In the genomic region with DNA sequence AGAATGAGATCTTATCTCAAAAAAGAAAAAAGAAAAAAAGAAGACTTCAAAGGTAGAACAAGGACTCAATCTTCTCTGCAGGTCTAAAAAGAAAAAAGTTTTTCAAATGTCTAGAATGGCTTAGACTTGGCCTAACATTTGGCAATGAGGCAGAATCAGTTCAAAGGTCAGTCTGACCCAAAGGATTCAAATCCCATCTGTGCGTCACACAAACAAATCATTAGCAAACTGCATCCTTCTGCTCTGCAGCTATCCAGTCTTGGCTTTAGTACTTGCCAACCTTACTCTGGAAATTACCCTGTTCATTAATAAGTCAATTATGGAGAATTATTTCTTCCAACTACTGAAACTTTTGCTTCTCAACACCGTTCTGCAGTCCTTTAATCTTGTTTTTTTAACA, we compare ENCODE assay signal across 11 cellular contexts. TPM values are rescaled to one million over a fixed set of nuclear protein-coding genes. Genes with fewer than 3 reads are reported as not detected.
DNase-seq lines count a peak whose midpoint lies in the region; ATAC-seq and TF ChIP-seq lines count a peak whose summit lies in the region.
"Had no signal": no experiment of that assay in that cellular context is flagged by ENCODE, and none has a peak within 500 bp of the region (broad histone marks: within the 10 kb centered on the region; RNA-seq: fewer than 3 reads in every experiment).

No MANE protein-coding gene starts in this region.

- peaks cover 4% of the 10 kb centered on the region for H3K36me3 ChIP-seq in CD4-positive, CD25-positive, alpha-beta regulatory T cell (ENCODE audit: control insufficient read depth, insufficient read depth, low read length)
- H3K36me3 ChIP-seq in OCI-LY1 (ENCODE audit: insufficient read depth, low read length): peaks cover 49% of the 10 kb centered on the region

- 0 out of 2 replicates have a peak, but pooled peaks cover 3% of the 10 kb centered on the region for H3F3A ChIP-seq in OCI-LY1 (ENCODE audit: insufficient read depth, low read length)

- intact Hi-C loops in sciatic nerve (cut with DNase I): no loop called here

- H3K27me3 ChIP-seq in CD4-positive, CD25-positive, alpha-beta regulatory T cell (ENCODE audit: control insufficient read depth, insufficient read depth, low read length): no peaks in the 10 kb centered on the region
- no peaks in the 10 kb centered on the region for H3K27me3 ChIP-seq in OCI-LY1 (ENCODE audit: insufficient read depth, low read length)
- H3K27me3 ChIP-seq: body of pancreas had no signal

- H3K9me2 ChIP-seq in OCI-LY1 (ENCODE audit: low read depth, low read length): no peaks in the 10 kb centered on the region

- H3K4me1 ChIP-seq in CD4-positive, CD25-positive, alpha-beta regulatory T cell (ENCODE audit: control insufficient read depth, insufficient read depth, low read length, poor library complexity, severe bottlenecking): peaks cover 49% of the 10 kb centered on the region
- H3K4me1 ChIP-seq in OCI-LY1 (ENCODE audit: insufficient read depth, low read length, severe bottlenecking): peaks cover 43% of the 10 kb centered on the region

- H4K20me1 ChIP-seq in OCI-LY1 (ENCODE audit: insufficient read depth, low read length): no peaks in the 10 kb centered on the region

- no peak for TF ChIP-seq CTCF in OCI-LY1 (IDR thresholded peaks at IDR 0.05; ENCODE audit: low read length)
- TF ChIP-seq CTCF in glutamatergic neuron (IDR thresholded peaks at IDR 0.05; ENCODE audit: partially characterized antibody, unreplicated experiment): no peak

- H3K9ac ChIP-seq in OCI-LY1 (ENCODE audit: low read length): no peak overlapping the region

- peaks cover 32 to 78% (median 58%) of the 10 kb centered on the region in 4 donors for H3K4me1 Mint-ChIP-seq in CD4-positive, CD25-positive, alpha-beta regulatory T cell
- H3K4me1 Mint-ChIP-seq in glutamatergic neuron (ENCODE audit: low read depth, unreplicated experiment): peaks cover 16% of the 10 kb centered on the region

- H3K27me3 Mint-ChIP-seq in CD4-positive, CD25-positive, alpha-beta regulatory T cell: no peaks in the 10 kb centered on the region
- peaks cover 6% of the 10 kb centered on the region for H3K27me3 Mint-ChIP-seq in glutamatergic neuron (ENCODE audit: unreplicated experiment)

- no peak overlapping the region for H2AFZ ChIP-seq in OCI-LY1 (ENCODE audit: low read length)

- H3K4me3 Mint-ChIP-seq in CD4-positive, CD25-positive, alpha-beta regulatory T cell: peak overlapping the region; percentile 18 to 79 (median 70)
- H3K4me3 Mint-ChIP-seq in glutamatergic neuron (ENCODE audit: unreplicated experiment): peak overlapping the region; percentile 80

- ATAC-seq in CD4-positive, CD25-positive, alpha-beta regulatory T cell (ENCODE audit: low read depth in 2 of 2): no peak
- ATAC-seq in sciatic nerve (peak; percentile 60), HG03135 (IDR thresholded peaks at IDR 0.05; ENCODE audit: unreplicated experiment) (no peak)
- ATAC-seq: body of pancreas, PC-3 had no signal

- no peak for DNase-seq in CD4-positive, CD25-positive, alpha-beta regulatory T cell
- DNase-seq in glutamatergic neuron: no peak
- no peak for DNase-seq in sciatic nerve (ENCODE audit: low spot score)
- DNase-seq in retina: no peak
- no peak for DNase-seq in NCI-H2081 treated with DMSO at 0.1 percent for 48 hours (lab: John Stamatoyannopoulos, UW)
- DNase-seq in OCI-M1 (lab: John Stamatoyannopoulos, UW): no peak
- DNase-seq: PC-3, T1000 had no signal

- peaks cover 8% of the 10 kb centered on the region for H3K36me3 Mint-ChIP-seq in CD4-positive, CD25-positive, alpha-beta regulatory T cell
- peaks cover 13% of the 10 kb centered on the region for H3K36me3 Mint-ChIP-seq in glutamatergic neuron (ENCODE audit: unreplicated experiment)

- no peaks in the 10 kb centered on the region for H3K9me3 ChIP-seq in CD4-positive, CD25-positive, alpha-beta regulatory T cell (ENCODE audit: control insufficient read depth in 2 of 2, low read length in 2 of 2)
- H3K9me3 ChIP-seq in OCI-LY1 (ENCODE audit: low read length): no peaks in the 10 kb centered on the region
- H3K9me3 ChIP-seq: body of pancreas had no signal

- no peak overlapping the region for H3K27ac ChIP-seq in CD4-positive, CD25-positive, alpha-beta regulatory T cell (ENCODE audit: insufficient read depth, low read length, poor library complexity, severe bottlenecking)
- H3K27ac ChIP-seq in OCI-LY1 (ENCODE audit: low read depth, low read length, poor library complexity, severe bottlenecking): peak overlapping the region; percentile 30

- H3K9me3 Mint-ChIP-seq in CD4-positive, CD25-positive, alpha-beta regulatory T cell: peaks cover 0 to 3% (median 0%) of the 10 kb centered on the region in 7 donors
- peaks cover 11% of the 10 kb centered on the region for H3K9me3 Mint-ChIP-seq in glutamatergic neuron (ENCODE audit: unreplicated experiment)

- peaks cover 58% of the 10 kb centered on the region for H3K79me2 ChIP-seq in OCI-LY1 (ENCODE audit: insufficient read depth, low read length)

- peak overlapping the region; percentile 23 for H3K4me3 ChIP-seq in CD4-positive, CD25-positive, alpha-beta regulatory T cell (ENCODE audit: low read depth, low read length)
- no peak overlapping the region for H3K4me3 ChIP-seq in OCI-LY1 (ENCODE audit: low read depth, low read length, poor library complexity, severe bottlenecking)
- H3K4me3 ChIP-seq: body of pancreas had no signal

- 0 out of 2 replicates have a peak overlapping the region, but pooled peaks have one; percentile 88 for H3K4me2 ChIP-seq in OCI-LY1 (ENCODE audit: low read length)

- H3K27ac Mint-ChIP-seq in CD4-positive, CD25-positive, alpha-beta regulatory T cell: peak overlapping the region in 2 of 3 donors; percentile 5 to 43
- peak overlapping the region; percentile 76 for H3K27ac Mint-ChIP-seq in glutamatergic neuron (ENCODE audit: unreplicated experiment)

RNA-seq across cellular contexts. Expression of a gene that starts 3.1 kb away (rescaled TPM):
- 73.3 TPM for total RNA-seq in CD4-positive, CD25-positive, alpha-beta regulatory T cell
- polyA plus RNA-seq in CD4-positive, CD25-positive, alpha-beta regulatory T cell: 10 to 100 TPM; 14.4 to 22.4 (median 20.9) TPM
- 52.5 TPM for total RNA-seq in glutamatergic neuron (ENCODE audit: unreplicated experiment)
- total RNA-seq in sciatic nerve: 42.4 TPM
